Comparison of ENCODE assay signal across 23 cellular contexts in the genomic region with DNA sequence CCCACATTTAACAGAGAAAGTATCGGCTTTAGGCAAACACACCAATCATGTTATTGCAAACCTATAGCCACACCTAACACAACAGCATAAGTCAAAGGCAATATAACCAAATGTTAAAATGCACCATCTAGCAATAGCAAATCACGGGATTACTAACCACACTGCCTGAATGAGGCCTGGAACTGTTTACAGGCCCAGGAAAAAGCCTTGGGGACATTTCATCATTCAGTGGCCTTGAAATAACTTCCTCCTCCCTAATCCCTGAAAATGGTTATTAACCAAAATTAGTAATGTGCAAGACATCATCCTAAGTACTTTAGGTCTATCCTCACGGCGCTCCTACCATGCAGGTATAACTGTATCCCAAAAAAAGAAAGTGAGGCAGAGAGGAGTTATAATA. TPM values are rescaled to one million over a fixed set of nuclear protein-coding genes. Genes with fewer than 3 reads are reported as not detected.
DNase-seq lines count a peak whose midpoint lies in the region; ATAC-seq and TF ChIP-seq lines count a peak whose summit lies in the region.
"Had no signal": no experiment of that assay in that cellular context is flagged by ENCODE, and none has a peak within 500 bp of the region (broad histone marks: within the 10 kb centered on the region; RNA-seq: fewer than 3 reads in every experiment).

No MANE protein-coding gene starts in this region.

- no peak overlapping the region for H3K27ac ChIP-seq in CD4-positive, alpha-beta T cell (ENCODE audit: low read depth, low read length)
- no peak overlapping the region for H3K27ac ChIP-seq in prostate gland
- H3K27ac ChIP-seq: ascending aorta, PC-9 had no signal

- no peaks in the 10 kb centered on the region for H3K9me3 Mint-ChIP-seq in CD4-positive, alpha-beta T cell
- no peaks in the 10 kb centered on the region for H3K9me3 Mint-ChIP-seq in dendritic cell treated with granulocyte-macrophage colony-stimulating factor and Interleukin-4, amounts not matched to agents 40 ng/mL and 50 ng/mL, for 4 days
- H3K9me3 Mint-ChIP-seq in natural killer cell (no peaks in the 10 kb centered on the region), osteocyte (ENCODE audit: unreplicated experiment) (no peaks in the 10 kb centered on the region)

- WGBS in prostate gland, result 95% methylated on average over 4 of the region's 4 CpGs

- H3K4me1 ChIP-seq in prostate gland (replicated peaks), result peaks cover 4% of the 10 kb centered on the region

- H3K36me3 Mint-ChIP-seq in CD4-positive, alpha-beta T cell (ENCODE audit: low read depth), result peaks cover 18% of the 10 kb centered on the region
- peaks cover 20% of the 10 kb centered on the region for H3K36me3 Mint-ChIP-seq in dendritic cell treated with granulocyte-macrophage colony-stimulating factor and Interleukin-4, amounts not matched to agents 40 ng/mL and 50 ng/mL, for 4 days (ENCODE audit: low read depth)
- peaks cover 16% of the 10 kb centered on the region for H3K36me3 Mint-ChIP-seq in natural killer cell
- no peaks in the 10 kb centered on the region for H3K36me3 Mint-ChIP-seq in osteocyte (ENCODE audit: unreplicated experiment)

- no peak for TF ChIP-seq CTCF in CD4-positive, alpha-beta T cell (IDR thresholded peaks at IDR 0.05)
- TF ChIP-seq CTCF in natural killer cell (IDR thresholded peaks at IDR 0.05) (no peak), osteocyte (IDR thresholded peaks at IDR 0.05) (no peak), prostate gland (IDR thresholded peaks at IDR 0.05) (no peak)

- no peaks in the 10 kb centered on the region for H3K27me3 Mint-ChIP-seq in CD4-positive, alpha-beta T cell
- no peaks in the 10 kb centered on the region for H3K27me3 Mint-ChIP-seq in dendritic cell treated with granulocyte-macrophage colony-stimulating factor and Interleukin-4, amounts not matched to agents 40 ng/mL and 50 ng/mL, for 4 days
- H3K27me3 Mint-ChIP-seq in natural killer cell (ENCODE audit: low read depth in 2 of 2) (no peaks in the 10 kb centered on the region), osteocyte (ENCODE audit: unreplicated experiment) (no peaks in the 10 kb centered on the region)

- no peaks in the 10 kb centered on the region for H3K27me3 ChIP-seq in CD4-positive, alpha-beta T cell (ENCODE audit: control insufficient read depth, insufficient read depth, low read length)
- H3K27me3 ChIP-seq in prostate gland (replicated peaks; ENCODE audit: insufficient read depth), result no peaks in the 10 kb centered on the region
- H3K27me3 ChIP-seq: ascending aorta, right atrium auricular region had no signal

- no peaks in the 10 kb centered on the region for H3K9me3 ChIP-seq in CD4-positive, alpha-beta T cell (ENCODE audit: control insufficient read depth, low read length)
- no peaks in the 10 kb centered on the region for H3K9me3 ChIP-seq in prostate gland
- H3K9me3 ChIP-seq: ascending aorta, right atrium auricular region had no signal

- H3K4me3 Mint-ChIP-seq in CD4-positive, alpha-beta T cell, result peak overlapping the region; percentile 25
- H3K4me3 Mint-ChIP-seq in dendritic cell treated with granulocyte-macrophage colony-stimulating factor and Interleukin-4, amounts not matched to agents 40 ng/mL and 50 ng/mL, for 4 days, result no peak overlapping the region
- H3K4me3 Mint-ChIP-seq in natural killer cell (peak overlapping the region; percentile 98), osteocyte (ENCODE audit: unreplicated experiment) (no peak overlapping the region)

- no peaks in the 10 kb centered on the region for H3K36me3 ChIP-seq in prostate gland
- H3K36me3 ChIP-seq: right atrium auricular region had no signal

- peak overlapping the region; percentile 4 for H3K27ac Mint-ChIP-seq in CD4-positive, alpha-beta T cell
- peak overlapping the region; percentile 39 for H3K27ac Mint-ChIP-seq in dendritic cell treated with granulocyte-macrophage colony-stimulating factor and Interleukin-4, amounts not matched to agents 40 ng/mL and 50 ng/mL, for 4 days
- H3K27ac Mint-ChIP-seq in natural killer cell (peak overlapping the region; percentile 93 to 97), osteocyte (ENCODE audit: unreplicated experiment) (no peak overlapping the region)

- peaks cover 75% of the 10 kb centered on the region for H3K4me1 Mint-ChIP-seq in CD4-positive, alpha-beta T cell (ENCODE audit: low read depth)
- peaks cover 57% of the 10 kb centered on the region for H3K4me1 Mint-ChIP-seq in dendritic cell treated with granulocyte-macrophage colony-stimulating factor and Interleukin-4, amounts not matched to agents 40 ng/mL and 50 ng/mL, for 4 days (ENCODE audit: low read depth)
- H3K4me1 Mint-ChIP-seq in natural killer cell (peaks cover 72 to 78% of the 10 kb centered on the region in 2 donors), osteocyte (ENCODE audit: unreplicated experiment) (peaks cover 18% of the 10 kb centered on the region)

- H3K4me3 ChIP-seq in prostate gland, result no peak overlapping the region
- H3K4me3 ChIP-seq: ascending aorta, K562, PC-9, right atrium auricular region had no signal

- intact Hi-C loops in CD4-positive, alpha-beta T cell (cut with DNase I, micrococcal nuclease), result loop anchor here in 1 of 2 experiments (5.0 kb wide), 2 partner anchors 43 to 177 kb away; no protein-coding TSS in a partner anchor
- intact Hi-C loops in dendritic cell treated with granulocyte-macrophage colony-stimulating factor and Interleukin-4, amounts not matched to agents 40 ng/mL and 50 ng/mL, for 4 days (cut with micrococcal nuclease), result loop anchor here (10.0 kb wide), 1 partner anchor 54 kb away; no protein-coding TSS in a partner anchor
- intact Hi-C loops in natural killer cell (cut with micrococcal nuclease), result loop anchor here (10.0 kb wide), 1 partner anchor 1964 kb away; a partner anchor contains a TSS
- intact Hi-C loops in Right ventricle myocardium superior (cut with DNase I), result no loop called here
- intact Hi-C loops in prostate gland (cut with DNase I), result no loop called here

- DNase-seq in AML-193 (lab: John Stamatoyannopoulos, UW) (peak; percentile 28), natural killer cell (no peak), osteocyte (ENCODE audit: extremely low spot score, unreplicated experiment) (no peak), Right ventricle myocardium superior (no peak), prostate gland (ENCODE audit: low spot score) (no peak)
- no peak for DNase-seq in CD4-positive, alpha-beta T cell
- DNase-seq: activated gamma-delta T cell; H7; hypothalamus; NCI-H1105 treated with DMSO at 0.1 percent for 48 hours; NCI-H2171; NCI-H748 treated with DMSO at 0.1 percent for 48 hours; nucleus accumbens; PC-9; stimulated activated naive CD4-positive, alpha-beta T cell treated with Interleukin-2 at 50 U/mL for 16 hours; T-helper 9 cell had no signal

- POLR2A ChIA-PET in CD4-positive, alpha-beta T cell (lab: Charles Lee), result no interaction called here

- TF ChIP-seq POLR2A in prostate gland (IDR thresholded peaks at IDR 0.05), result no peak

- ATAC-seq in CD4-positive, alpha-beta T cell (ENCODE audit: poor library complexity), result no peak
- ATAC-seq in natural killer cell, result no peak
- no peak for ATAC-seq in Right ventricle myocardium superior (ENCODE audit: poor library complexity)
- ATAC-seq in HG03139 (IDR thresholded peaks at IDR 0.05; ENCODE audit: unreplicated experiment), result no peak
- ATAC-seq: activated CD4-positive, CD25-positive, alpha-beta regulatory T cell treated with anti-CD3 and anti-CD28 coated beads, Interleukin-2, amount 50 U/mL, for 24 hours; K562 had no signal

- CTCF ChIA-PET in CD4-positive, alpha-beta T cell (lab: Charles Lee), result no interaction called here

RNA-seq across cellular contexts. Expression of a gene that starts 2.3 kb away (rescaled TPM):
- total RNA-seq in CD4-positive, alpha-beta T cell, result 10 to 100 TPM; 14.7 to 14.9 TPM
- total RNA-seq in natural killer cell, result 10 to 100 TPM; 50.3 to 78.2 (median 67.2) TPM
- 15.8 and 21.3 TPM in 2 replicates for total RNA-seq in osteocyte
- 12.0 TPM for total RNA-seq in Right ventricle myocardium superior
- 10 to 100 TPM; 29.4 to 85.9 TPM for total RNA-seq in prostate gland

RNA-seq across cellular contexts. Expression of a gene that starts 14.2 kb away (rescaled TPM):
- total RNA-seq in CD4-positive, alpha-beta T cell, result 10 to 100 TPM; 10.5 to 10.7 TPM
- total RNA-seq in natural killer cell, result 10 to 100 TPM; 37.6 to 47.4 (median 40.3) TPM
- not detected in 2 replicates for total RNA-seq in osteocyte
- total RNA-seq in Right ventricle myocardium superior, result 0.38 TPM
- total RNA-seq in prostate gland, result under 1 TPM; 0.57 to 0.73 TPM
- total RNA-seq: H7, kidney epithelial cell, PC-9 had no signal

Comparison
In these comparisons a context has a peak if more than half of its experiments do, and no peak if none do; other contexts are left out.
1. DNase-seq: peak in AML-193 (2 of 2); none in CD4-positive, alpha-beta T cell (0 of 10), natural killer cell (single experiment), osteocyte (single experiment), Right ventricle myocardium superior (single experiment) and prostate gland (single experiment).
2. H3K4me3 Mint-ChIP-seq: peak in CD4-positive, alpha-beta T cell (single experiment) and natural killer cell (single experiment); none in dendritic cell treated with granulocyte-macrophage colony-stimulating factor and Interleukin-4, amounts not matched to agents 40 ng/mL and 50 ng/mL, for 4 days (single experiment) and osteocyte (single experiment).
3. intact Hi-C loops: an anchor here in dendritic cell treated with granulocyte-macrophage colony-stimulating factor and Interleukin-4, amounts not matched to agents 40 ng/mL and 50 ng/mL, for 4 days (10.0 kb wide) and natural killer cell (10.0 kb wide); none called in Right ventricle myocardium superior and prostate gland.